In genomic region chr19:19319725-19320361, GRCh38 we compare ENCODE assay signal across 8 cellular contexts. TPM values are rescaled to one million over a fixed set of nuclear protein-coding genes. Genes with fewer than 3 reads are reported as not detected.
A peak's percentile ranks its signal among the peaks of the same experiment; 100 is the strongest.
DNase-seq lines count a peak whose midpoint lies in the region; ATAC-seq and TF ChIP-seq lines count a peak whose summit lies in the region.

No MANE protein-coding gene starts in this region.

- peak overlapping the region; percentile 94 for H3K4me2 ChIP-seq in skeletal muscle satellite cell (ENCODE audit: low read length)

- H3K4me1 ChIP-seq in foreskin keratinocyte (peaks cover 5% of the 10 kb centered on the region), skeletal muscle satellite cell (ENCODE audit: control insufficient read depth, insufficient read depth, low read length) (peaks cover 20% of the 10 kb centered on the region)

- peak; percentile 6 for DNase-seq in stimulated activated CD4-positive, alpha-beta T cell treated with anti-CD3 and anti-CD28 coated beads, Interleukin-12 subunit alpha, Interleukin-12 subunit beta, amount 100 ng/mL, for 4 hours
- no peak for DNase-seq in stimulated activated CD4-positive, alpha-beta T cell treated with anti-CD3 and anti-CD28 coated beads, Interleukin-4, amount 100 ng/mL, for 24 hours
- DNase-seq in T-helper 17 cell (no peak), foreskin keratinocyte (no peak), DMS79 treated with DMSO at 0.1 percent for 48 hours (lab: John Stamatoyannopoulos, UW) (no peak)

- H3K4me3 Mint-ChIP-seq in T-helper 17 cell, result peak overlapping the region; percentile 93

- peak overlapping the region; percentile 95 for H3K4me3 ChIP-seq in skeletal muscle satellite cell (ENCODE audit: low read length)

- no peaks in the 10 kb centered on the region for H3K27me3 Mint-ChIP-seq in T-helper 17 cell

- peak overlapping the region; percentile 95 for H3K27ac Mint-ChIP-seq in T-helper 17 cell

- peaks cover 18% of the 10 kb centered on the region for H3K4me1 Mint-ChIP-seq in T-helper 17 cell

- no peaks in the 10 kb centered on the region for H3K27me3 ChIP-seq in foreskin keratinocyte
- H3K27me3 ChIP-seq in skeletal muscle satellite cell (ENCODE audit: control insufficient read depth, insufficient read depth, low read length), result no peaks in the 10 kb centered on the region

- ATAC-seq in T-helper 17 cell (no peak), foreskin keratinocyte (peak; percentile 4), GM21367 (IDR thresholded peaks at IDR 0.05; ENCODE audit: unreplicated experiment) (no peak), HG02884 (IDR thresholded peaks at IDR 0.05; ENCODE audit: unreplicated experiment) (no peak)

- TF ChIP-seq CTCF in foreskin keratinocyte (conservative IDR thresholded peaks at IDR 0.05), result no peak

- peaks cover 2% of the 10 kb centered on the region for H3K36me3 Mint-ChIP-seq in T-helper 17 cell (ENCODE audit: low read depth)

- no peaks in the 10 kb centered on the region for H3K9me3 ChIP-seq in T-helper 17 cell (ENCODE audit: control insufficient read depth, low read length, poor library complexity, severe bottlenecking)
- H3K9me3 ChIP-seq in skeletal muscle satellite cell (replicated peaks; ENCODE audit: low read length), result no peaks in the 10 kb centered on the region

- peak overlapping the region; percentile 66 for H3K27ac ChIP-seq in foreskin keratinocyte

- H3K9ac ChIP-seq in skeletal muscle satellite cell (ENCODE audit: low read depth, low read length), result peak overlapping the region; percentile 98

- peaks cover 21% of the 10 kb centered on the region for H3K36me3 ChIP-seq in skeletal muscle satellite cell (ENCODE audit: insufficient read depth, low read length)

RNA-seq across cellular contexts. Expression of gene SUGP1, which starts 0.5 kb away (rescaled TPM):
- 10 to 100 TPM; 50.8 to 60.2 TPM for total RNA-seq in T-helper 17 cell
- 37.4 and 37.8 TPM in 2 replicates for total RNA-seq in foreskin keratinocyte
- 28.9 and 32.4 TPM in 2 replicates for polyA plus RNA-seq in foreskin keratinocyte
- 29.2 and 31.2 TPM in 2 replicates for total RNA-seq in skeletal muscle satellite cell (2012; rRNA removed)

RNA-seq across cellular contexts. Expression of gene MAU2, which starts 0.8 kb away (rescaled TPM):
- total RNA-seq in T-helper 17 cell (100 to 1,000 TPM; 129 to 130 TPM), foreskin keratinocyte (15.3 TPM in 2 replicates)
- 6.9 and 7.3 TPM in 2 replicates for polyA plus RNA-seq in foreskin keratinocyte
- 24.8 and 29.9 TPM in 2 replicates for total RNA-seq in skeletal muscle satellite cell (2012; rRNA removed)

RNA-seq across cellular contexts. Expression of gene TM6SF2, which starts 46.7 kb away (rescaled TPM):
- not detected for total RNA-seq in T-helper 17 cell
- not detected in 2 replicates for total RNA-seq in foreskin keratinocyte
- polyA plus RNA-seq in foreskin keratinocyte, result 0.07 TPM in 1 of 2 replicates, not detected in the other
- total RNA-seq in skeletal muscle satellite cell (2012; rRNA removed), result not detected in 2 replicates
